25 cellular contexts compared by ENCODE assay signal in the genomic region with DNA sequence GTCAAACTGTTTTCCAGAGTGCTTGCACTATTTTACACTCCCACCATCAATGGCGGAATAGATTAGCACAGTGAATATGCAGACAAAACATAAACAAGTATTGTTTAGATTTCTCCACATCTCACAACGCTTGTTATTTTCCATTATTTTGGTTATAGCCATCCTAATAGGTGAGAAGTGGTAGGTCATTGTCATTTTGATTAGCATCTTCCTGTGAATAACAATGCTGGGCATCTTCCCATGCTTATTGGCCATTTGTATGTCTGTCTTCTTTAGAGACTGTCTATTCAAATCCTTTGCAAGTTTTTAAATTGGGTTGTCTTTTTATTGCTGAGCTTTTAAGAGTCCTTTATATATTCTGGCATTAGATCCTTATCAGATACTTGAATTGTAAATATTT. TPM values are rescaled to one million over a fixed set of nuclear protein-coding genes. Genes with fewer than 3 reads are reported as not detected.
DNase-seq lines count a peak whose midpoint lies in the region; ATAC-seq, FAIRE-seq and TF ChIP-seq lines count a peak whose summit lies in the region.
"Had no signal": no experiment of that assay in that cellular context is flagged by ENCODE, and none has a peak within 500 bp of the region (broad histone marks: within the 10 kb centered on the region; RNA-seq: fewer than 3 reads in every experiment).

No MANE protein-coding gene starts in this region.

- H3K4ac ChIP-seq in H1 (replicated peaks; ENCODE audit: insufficient read length, low read depth, low read length), result no peak overlapping the region

- H2AK5ac ChIP-seq in H1 (ENCODE audit: low read depth, low read length), result no peak overlapping the region

- H3K18ac ChIP-seq in H1 (ENCODE audit: extremely low read depth, low read length), result no peak overlapping the region

- CTCF ChIA-PET in H1 (lab: Charles Lee; ENCODE audit: partially characterized antibody), result interaction anchor here (0.6 to 2.0 kb wide), 3 partner anchors 26 to 471 kb away, joined by 3 to 7 read pairs (median 4); no protein-coding TSS in a partner anchor

- H3K4me3 Mint-ChIP-seq in GM23338, result peak overlapping the region; percentile 40; the same call in 1 of the 3 replicates
- H3K4me3 Mint-ChIP-seq: CD4-positive, alpha-beta memory T cell; HFFc6 had no signal

- H3K27ac Mint-ChIP-seq in GM23338, result no peak overlapping the region
- H3K27ac Mint-ChIP-seq: CD4-positive, alpha-beta memory T cell; HFFc6 had no signal

- POLR2A ChIA-PET in H1 (lab: Charles Lee; ENCODE audit: partially characterized antibody), result interaction anchor here (1.3 kb wide), 1 partner anchor 26 kb away, joined by 3 read pairs; no protein-coding TSS in a partner anchor

- no peaks in the 10 kb centered on the region for H3K9me3 Mint-ChIP-seq in GM23338
- H3K9me3 Mint-ChIP-seq: CD4-positive, alpha-beta memory T cell; HFFc6 had no signal

- H2AFZ ChIP-seq in GM23338, result no peak overlapping the region
- no peak overlapping the region for H2AFZ ChIP-seq in H1 (ENCODE audit: low read length)
- H2AFZ ChIP-seq: GM23248 had no signal

- H4K8ac ChIP-seq in H1 (ENCODE audit: extremely low read depth, insufficient read depth, low read length), result no peak overlapping the region

- no peak overlapping the region for H3K14ac ChIP-seq in H1 (ENCODE audit: insufficient read length)

- H3K4me3 ChIP-seq in GM23338, result no peak overlapping the region
- no peak overlapping the region for H3K4me3 ChIP-seq in HUES64 (ENCODE audit: low read length)
- no peak overlapping the region for H3K4me3 ChIP-seq in H1 (ENCODE audit: extremely low read depth in 1 of 4, insufficient read depth in 2 of 4, low read depth in 3 of 4, low read length in 4 of 4)
- peak overlapping the region; percentile 9; the same call in 1 of the 2 replicates for H3K4me3 ChIP-seq in iPS-20b (ENCODE audit: low read length)
- H3K4me3 ChIP-seq: A549, GM23248, HAP-1 had no signal

- TF ChIP-seq CTCF in GM23338 (conservative IDR thresholded peaks at IDR 0.05; ENCODE audit: low read depth in 2 of 2), result no peak
- TF ChIP-seq CTCF in H1 (IDR thresholded peaks at IDR 0.05; ENCODE audit: control extremely low read depth in 1 of 3, insufficient read depth in 1 of 3, low read depth in 1 of 3, low read length in 3 of 3), result no peak

- DNase-seq in GM23338 (ENCODE audit: low spot score) (peak; percentile 26), H1 (ENCODE audit: low read depth in 1 of 2, low spot score in 2 of 2) (no peak), midbrain (lab: John Stamatoyannopoulos, UW) (no peak)
- DNase-seq in activated CD8-positive, alpha-beta memory T cell treated with anti-CD3 and anti-CD28 coated beads, Interleukin-2, amount 50 U/mL, for 48 hours, result no peak
- DNase-seq: 8988T; C1 segment of cervical spinal cord; Calu3; CD4-positive, alpha-beta memory T cell; COR-L47; DMS53; DMS79 treated with DMSO at 0.1 percent for 48 hours; GF-D8; GM23248; HFFc6 had no signal

- H3K27me3 Mint-ChIP-seq in GM23338 (ENCODE audit: insufficient read depth, low read depth, poor library complexity), result no peaks in the 10 kb centered on the region

- H3K9me2 ChIP-seq in GM23338 (ENCODE audit: insufficient read depth), result peaks cover 3% of the 10 kb centered on the region; the same call in 1 of the 2 replicates

- ATAC-seq in GM23338 (peak; percentile 45; the same call in 2 of the 3 replicates), GM18870 (IDR thresholded peaks at IDR 0.05; ENCODE audit: unreplicated experiment) (no peak)
- ATAC-seq: A549 had no signal

- H3K4me1 ChIP-seq in GM23338 (ENCODE audit: insufficient read depth) (peaks cover 14% of the 10 kb centered on the region), HUES64 (ENCODE audit: insufficient read depth, low read length) (peaks cover 22% of the 10 kb centered on the region), H1 (replicated peaks in 1 of 4; ENCODE audit: control insufficient read depth in 3 of 4, insufficient read depth in 4 of 4, low read length in 3 of 4) (peaks cover 0 to 10% (median 1%) of the 10 kb centered on the region in 4 experiments; a peak in 3 of 7 replicates), iPS-20b (ENCODE audit: insufficient read depth, low read length) (peaks cover 19% of the 10 kb centered on the region)
- H3K4me1 ChIP-seq: A549 had no signal

- H4K20me1 ChIP-seq in GM23338 (replicated peaks; ENCODE audit: insufficient read depth), result no peaks in the 10 kb centered on the region
- no peaks in the 10 kb centered on the region for H4K20me1 ChIP-seq in H1 (replicated peaks in 1 of 2; ENCODE audit: control insufficient read depth in 1 of 2, insufficient read depth in 2 of 2, low read length in 2 of 2)

- H3K9ac ChIP-seq in HUES64 (ENCODE audit: low read depth, low read length), result no peak overlapping the region
- no peak overlapping the region for H3K9ac ChIP-seq in H1 (replicated peaks in 1 of 4; ENCODE audit: extremely low read depth in 1 of 4, low read depth in 3 of 4, low read length in 3 of 4)
- H3K9ac ChIP-seq in iPS-20b (ENCODE audit: low read depth, low read length), result no peak overlapping the region
- H3K9ac ChIP-seq: GM23248 had no signal

- no peak for TF ChIP-seq EP300 in H1 (IDR thresholded peaks at IDR 0.05; ENCODE audit: borderline replicate concordance in 1 of 2, low read depth in 2 of 2, low read length in 2 of 2)

- no peak overlapping the region for H2BK12ac ChIP-seq in H1 (ENCODE audit: low read depth, low read length)

- H3K79me2 ChIP-seq in GM23338 (replicated peaks; ENCODE audit: insufficient read depth), result no peaks in the 10 kb centered on the region
- H3K79me2 ChIP-seq in H1 (ENCODE audit: control insufficient read depth in 1 of 2, insufficient read depth in 2 of 2, low read length in 2 of 2), result no peaks in the 10 kb centered on the region

- H3K27me3 ChIP-seq in GM23338 (ENCODE audit: insufficient read depth), result no peaks in the 10 kb centered on the region
- H3K27me3 ChIP-seq in HUES64 (ENCODE audit: insufficient read depth, low read length), result no peaks in the 10 kb centered on the region
- H3K27me3 ChIP-seq in H1 (replicated peaks in 1 of 4; ENCODE audit: control insufficient read depth in 3 of 4, extremely low read depth in 1 of 4, insufficient read depth in 3 of 4, low read length in 3 of 4), result no peaks in the 10 kb centered on the region
- H3K27me3 ChIP-seq in iPS-20b (ENCODE audit: insufficient read depth, low read length), result no peaks in the 10 kb centered on the region

- no peak overlapping the region for H3K23ac ChIP-seq in H1 (ENCODE audit: insufficient read length)

- TF ChIP-seq RAD21 in H1 (IDR thresholded peaks at IDR 0.05 in 1 of 2, conservative IDR thresholded peaks at IDR 0.05 in 1 of 2; ENCODE audit: low read depth in 2 of 2, low read length in 2 of 2), result no peak

- H3K4me2 ChIP-seq in GM23338 (peak overlapping the region; percentile 46), H1 (ENCODE audit: insufficient read depth in 1 of 2, low read depth in 2 of 2, low read length in 2 of 2) (peak overlapping the region in 1 of 2 experiments; percentile 25; a peak in 2 of 4 replicates)
- H3K4me2 ChIP-seq: A549 had no signal

- no peak overlapping the region for H4K5ac ChIP-seq in H1 (ENCODE audit: insufficient read length, low read depth, low read length)

- no peaks in the 10 kb centered on the region for H3K79me1 ChIP-seq in H1 (ENCODE audit: low read depth, low read length)

- H3F3A ChIP-seq in GM23338 (replicated peaks; ENCODE audit: low read depth), result no peaks in the 10 kb centered on the region

- H3K27ac ChIP-seq in GM23338 (ENCODE audit: low read depth) (no peak overlapping the region), HUES64 (ENCODE audit: low read depth, low read length) (0 out of 2 replicates have a peak overlapping the region, but pooled peaks have one; percentile 8), H1 (ENCODE audit: low read depth, low read length) (no peak overlapping the region), iPS-20b (ENCODE audit: low read length) (no peak overlapping the region)
- H3K27ac ChIP-seq: A549, GM23248 had no signal

- 78% methylated on average over 1 of the region's 2 CpGs for WGBS in HUES64
- WGBS in H1 (ENCODE audit: extremely low coverage in 1 of 2, insufficient coverage in 1 of 2, insufficient read length in 1 of 2, insufficient replicate concordance in 2 of 2, low coverage in 1 of 2, low lambda C conversion rate in 2 of 2, missing lambda C conversion rate in 1 of 2), 2 experiments, result 43% methylated on average over 2 of the region's 2 CpGs; no CpG with 5 or more reads in 1 of the 2 experiments

- FAIRE-seq in H1 (lab: Jason Lieb, UNC), result no peak
- FAIRE-seq: A549, GM12891, GM18507, GM19239, H54 had no signal

- H3K4me1 Mint-ChIP-seq in GM23338, result peaks cover 23% of the 10 kb centered on the region
- H3K4me1 Mint-ChIP-seq: CD4-positive, alpha-beta memory T cell had no signal

- H2BK20ac ChIP-seq in H1 (ENCODE audit: low read length), result no peak overlapping the region

- no peak for TF ChIP-seq POLR2A in H1 (IDR thresholded peaks at IDR 0.05; ENCODE audit: control extremely low read depth in 1 of 2, low read depth in 2 of 2, low read length in 2 of 2)

- H3K36me3 Mint-ChIP-seq in GM23338 (ENCODE audit: low read depth), result peaks cover 65% of the 10 kb centered on the region
- H3K36me3 Mint-ChIP-seq: CD4-positive, alpha-beta memory T cell had no signal

- H2BK15ac ChIP-seq in H1 (ENCODE audit: low read length), result no peak overlapping the region

- no peaks in the 10 kb centered on the region; the same call in 1 of the 2 replicates for H3K23me2 ChIP-seq in H1 (ENCODE audit: low read depth, low read length)

- H3K36me3 ChIP-seq in GM23338 (ENCODE audit: insufficient read depth) (no peaks in the 10 kb centered on the region; the same call in 1 of the 2 replicates), HUES64 (ENCODE audit: insufficient read depth, low read length) (peaks cover 92% of the 10 kb centered on the region), H1 (ENCODE audit: control insufficient read depth in 2 of 4, insufficient read depth in 4 of 4, low read length in 3 of 4) (peaks cover 2 to 50% (median 13%) of the 10 kb centered on the region in 4 experiments; a peak in 7 of 8 replicates), iPS-20b (ENCODE audit: insufficient read depth, low read depth, low read length) (peaks cover 82% of the 10 kb centered on the region)

- no peak overlapping the region for H4K91ac ChIP-seq in H1 (replicated peaks; ENCODE audit: insufficient read length, low read length)

- no peak overlapping the region for H3K56ac ChIP-seq in H1 (replicated peaks; ENCODE audit: insufficient read length, low read depth, low read length)

- H3K9me3 ChIP-seq in HUES64 (ENCODE audit: insufficient read depth, low read depth, low read length), result no peaks in the 10 kb centered on the region
- no peaks in the 10 kb centered on the region for H3K9me3 ChIP-seq in H1 (ENCODE audit: insufficient read depth in 2 of 2, low read depth in 1 of 2, low read length in 1 of 2)
- no peaks in the 10 kb centered on the region for H3K9me3 ChIP-seq in iPS-20b (ENCODE audit: insufficient read depth, low read depth, low read length)
- H3K9me3 ChIP-seq: A549, HAP-1 had no signal

- H2BK5ac ChIP-seq in H1 (ENCODE audit: low read depth, low read length), result no peak overlapping the region

- H2BK120ac ChIP-seq in H1 (replicated peaks; ENCODE audit: low read depth, low read length), result no peak overlapping the region

RNA-seq across cellular contexts. Expression of gene LRRC71, which starts 54.7 kb away (rescaled TPM):
- not detected in 2 replicates for total RNA-seq in GM23338 (2014; rRNA removed; shearing (Covaris generic))
- polyA plus RNA-seq in GM23338 (2016; fragmentation: Nextera tagmentation; extraction: Ambion mirVana), result 0.24 and 0.31 TPM in 2 replicates
- not detected for polyA plus RNA-seq in HUES64 (2013, experiment 1 of 2)
- polyA plus RNA-seq in HUES64 (2013, experiment 2 of 2), result not detected
- not detected in 2 replicates for total RNA-seq in H1 (2021; fragmentation: NEBNext Ultra II Directional; extraction: Animal tissue kit (Norgen Biotek cat#: 25700))
- 0.05 and 0.16 TPM in 2 replicates for polyA plus RNA-seq in H1 (2011; rRNA removed)
- 0.27 TPM for polyA plus RNA-seq in H1 (2011; cell fraction: cytosol; rRNA removed)
- 0.46 TPM for polyA plus RNA-seq in H1 (2011; cell fraction: nucleus; rRNA removed)
- polyA plus RNA-seq in H1 (2012, experiment 1 of 2), result 0.12 to 0.59 TPM (median 0.31 TPM) in 4 replicates
- not detected for polyA plus RNA-seq in H1 (2012, experiment 2 of 2)
- 0.12 TPM for polyA plus RNA-seq in H1 (2013, experiment 1 of 2)
- polyA plus RNA-seq in H1 (2013, experiment 2 of 2), result 0.11 TPM
- 0.24 TPM in 1 of 2 replicates, not detected in the other for polyA minus RNA-seq in H1 (2011; rRNA and poly(A)+ RNA removed)
- not detected for polyA minus RNA-seq in H1 (2011; cell fraction: cytosol; rRNA and poly(A)+ RNA removed)
- not detected for polyA minus RNA-seq in H1 (2011; cell fraction: nucleus; rRNA and poly(A)+ RNA removed)
- total RNA-seq: Calu3; CD4-positive, alpha-beta memory T cell; Daoy; G401 had no signal
- polyA plus RNA-seq: CD4-positive, alpha-beta memory T cell; GM23248 had no signal
